In the genomic region with DNA sequence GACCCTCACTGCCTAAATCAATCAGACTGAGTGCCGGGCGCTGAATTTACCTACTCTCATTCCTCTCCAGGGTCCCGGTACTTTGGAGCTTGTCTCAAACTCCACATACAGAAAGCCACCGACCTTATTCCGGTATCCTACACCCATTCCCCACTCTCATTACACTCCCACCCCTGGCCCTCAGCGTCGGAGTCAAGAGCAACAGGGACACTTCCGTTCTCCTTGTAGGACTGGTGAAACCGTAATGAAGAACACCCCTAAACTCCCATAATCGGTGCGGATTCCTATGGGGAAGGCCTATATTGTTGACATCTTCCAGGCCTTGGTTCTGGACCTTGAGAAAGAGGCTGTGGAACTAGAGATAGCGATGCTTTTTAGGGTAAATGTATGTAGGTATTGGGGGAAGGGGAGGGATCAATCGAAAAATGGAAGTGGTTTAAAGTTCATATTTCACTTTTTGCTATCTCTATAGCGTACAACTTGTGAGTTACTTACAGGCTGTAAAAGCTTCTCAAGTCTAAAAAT, we compare ENCODE assay signal across 8 cellular contexts. TPM values are rescaled to one million over a fixed set of nuclear protein-coding genes. Genes with fewer than 3 reads are reported as not detected.
DNase-seq lines count a peak whose midpoint lies in the region; ATAC-seq and TF ChIP-seq lines count a peak whose summit lies in the region.

No MANE protein-coding gene starts in this region.

- peak overlapping the region; percentile 92 for H3K27ac ChIP-seq in foreskin keratinocyte
- peak overlapping the region; percentile 90 for H3K27ac ChIP-seq in parathyroid adenoma

- H3K4me1 ChIP-seq in foreskin keratinocyte (peaks cover 32% of the 10 kb centered on the region), parathyroid adenoma (peaks cover 13% of the 10 kb centered on the region)

- H2AFZ ChIP-seq in parathyroid adenoma = peak overlapping the region; percentile 46

- ATAC-seq in Right ventricle myocardium superior (ENCODE audit: poor library complexity) (peak; percentile 17), Right ventricle myocardium inferior (no peak), foreskin keratinocyte (no peak), GM18858 (IDR thresholded peaks at IDR 0.05; ENCODE audit: unreplicated experiment) (no peak)

- TF ChIP-seq CTCF in foreskin keratinocyte (conservative IDR thresholded peaks at IDR 0.05) (no peak), parathyroid adenoma (IDR thresholded peaks at IDR 0.05) (no peak)

- peak overlapping the region; percentile 93 for H3K4me2 ChIP-seq in parathyroid adenoma (ENCODE audit: low read length)

- peaks cover 31% of the 10 kb centered on the region for H3K79me2 ChIP-seq in parathyroid adenoma

- DNase-seq in Right ventricle myocardium superior (no peak), Right ventricle myocardium inferior (ENCODE audit: missing footprints) (no peak), MG63 (peak; percentile 46), foreskin keratinocyte (peak in 1 of 2 donors; percentile 43)
- peak; percentile 8 for DNase-seq in activated T-helper 1 cell treated with anti-CD3 and anti-CD28 coated beads, Interleukin-12 subunit alpha, Interleukin-12 subunit beta, Interleukin-2, Interleukin-4 antibody, amounts not matched to agents 30 ng/mL and 10 ng/mL and 1 ng/mL, durations not matched to agents 14 hours and 24 hours and 36 hours (ENCODE audit: low spot score)
- no peak for DNase-seq in effector CD8-positive, alpha-beta T cell (lab: John Stamatoyannopoulos, UW)

- peak overlapping the region; percentile 98 for H3K27ac Mint-ChIP-seq in activated T-helper 1 cell treated with anti-CD3 and anti-CD28 coated beads, Interleukin-12 subunit alpha, Interleukin-12 subunit beta, Interleukin-2, Interleukin-4 antibody, amounts not matched to agents 30 ng/mL and 10 ng/mL and 1 ng/mL, durations not matched to agents 14 hours and 24 hours and 36 hours

- intact Hi-C loops in Right ventricle myocardium superior (cut with DNase I) = no loop called here
- intact Hi-C loops in Right ventricle myocardium inferior (cut with DNase I) = loop anchor here (10.0 kb wide), 1 partner anchor 171 kb away; a partner anchor contains a TSS
- intact Hi-C loops in activated T-helper 1 cell treated with anti-CD3 and anti-CD28 coated beads, Interleukin-12 subunit alpha, Interleukin-12 subunit beta, Interleukin-2, Interleukin-4 antibody, amounts not matched to agents 30 ng/mL and 10 ng/mL and 1 ng/mL, durations not matched to agents 14 hours and 24 hours and 36 hours (cut with micrococcal nuclease) = loop anchor here (1.0 to 10.0 kb wide), 8 partner anchors 51 to 1451 kb away; a partner anchor contains a TSS

- H3K36me3 ChIP-seq in MG63 (peaks cover 54% of the 10 kb centered on the region), parathyroid adenoma (ENCODE audit: control insufficient read depth, insufficient read depth, low read length) (no peaks in the 10 kb centered on the region)

- H3K9ac ChIP-seq in parathyroid adenoma = no peak overlapping the region

- H3K9me3 Mint-ChIP-seq in activated T-helper 1 cell treated with anti-CD3 and anti-CD28 coated beads, Interleukin-12 subunit alpha, Interleukin-12 subunit beta, Interleukin-2, Interleukin-4 antibody, amounts not matched to agents 30 ng/mL and 10 ng/mL and 1 ng/mL, durations not matched to agents 14 hours and 24 hours and 36 hours = no peaks in the 10 kb centered on the region

- H3K4me1 Mint-ChIP-seq in activated T-helper 1 cell treated with anti-CD3 and anti-CD28 coated beads, Interleukin-12 subunit alpha, Interleukin-12 subunit beta, Interleukin-2, Interleukin-4 antibody, amounts not matched to agents 30 ng/mL and 10 ng/mL and 1 ng/mL, durations not matched to agents 14 hours and 24 hours and 36 hours (ENCODE audit: low read depth) = peaks cover 48% of the 10 kb centered on the region

- H3K4me3 ChIP-seq in MG63 (peak overlapping the region; percentile 93), parathyroid adenoma (ENCODE audit: low read depth, low read length) (peak overlapping the region; percentile 90)

- no peaks in the 10 kb centered on the region for H3K27me3 ChIP-seq in MG63
- H3K27me3 ChIP-seq in foreskin keratinocyte = no peaks in the 10 kb centered on the region
- no peaks in the 10 kb centered on the region for H3K27me3 ChIP-seq in parathyroid adenoma (ENCODE audit: control insufficient read depth, insufficient read depth, low read length)

- H3K9me3 ChIP-seq in MG63 (peaks cover 2% of the 10 kb centered on the region; the same call in 1 of the 2 replicates), parathyroid adenoma (ENCODE audit: control insufficient read depth, low read length) (no peaks in the 10 kb centered on the region)

- H3K4me3 Mint-ChIP-seq in activated T-helper 1 cell treated with anti-CD3 and anti-CD28 coated beads, Interleukin-12 subunit alpha, Interleukin-12 subunit beta, Interleukin-2, Interleukin-4 antibody, amounts not matched to agents 30 ng/mL and 10 ng/mL and 1 ng/mL, durations not matched to agents 14 hours and 24 hours and 36 hours = peak overlapping the region; percentile 96

- H3K27me3 Mint-ChIP-seq in activated T-helper 1 cell treated with anti-CD3 and anti-CD28 coated beads, Interleukin-12 subunit alpha, Interleukin-12 subunit beta, Interleukin-2, Interleukin-4 antibody, amounts not matched to agents 30 ng/mL and 10 ng/mL and 1 ng/mL, durations not matched to agents 14 hours and 24 hours and 36 hours (ENCODE audit: insufficient read depth) = no peaks in the 10 kb centered on the region

- H3K36me3 Mint-ChIP-seq in activated T-helper 1 cell treated with anti-CD3 and anti-CD28 coated beads, Interleukin-12 subunit alpha, Interleukin-12 subunit beta, Interleukin-2, Interleukin-4 antibody, amounts not matched to agents 30 ng/mL and 10 ng/mL and 1 ng/mL, durations not matched to agents 14 hours and 24 hours and 36 hours (ENCODE audit: low read depth) = peaks cover 34% of the 10 kb centered on the region

RNA-seq across cellular contexts. Expression of a gene that starts 0.9 kb away (rescaled TPM):
- total RNA-seq in Right ventricle myocardium superior (12.3 TPM), Right ventricle myocardium inferior (13.0 TPM), foreskin keratinocyte (18.8 and 20.1 TPM in 2 replicates)
- total RNA-seq in MG63 (2014; rRNA removed; shearing (Covaris generic); ENCODE audit: low replicate concordance) = 2.4 and 2.5 TPM in 2 replicates
- total RNA-seq in activated T-helper 1 cell treated with anti-CD3 and anti-CD28 coated beads, Interleukin-12 subunit alpha, Interleukin-12 subunit beta, Interleukin-2, Interleukin-4 antibody, amounts not matched to agents 30 ng/mL and 10 ng/mL and 1 ng/mL, durations not matched to agents 14 hours and 24 hours and 36 hours = 19.8 and 21.3 TPM in 2 replicates
- polyA plus RNA-seq in foreskin keratinocyte = 0.03 and 0.08 TPM in 2 replicates

RNA-seq across cellular contexts. Expression of a gene that starts 0.9 kb away (rescaled TPM):
- total RNA-seq in Right ventricle myocardium superior (49.2 TPM), Right ventricle myocardium inferior (54.4 TPM), foreskin keratinocyte (85.1 and 87.6 TPM in 2 replicates)
- total RNA-seq in MG63 (2014; rRNA removed; shearing (Covaris generic); ENCODE audit: low replicate concordance) = 50.6 and 64.0 TPM in 2 replicates
- 85.0 and 85.5 TPM in 2 replicates for total RNA-seq in activated T-helper 1 cell treated with anti-CD3 and anti-CD28 coated beads, Interleukin-12 subunit alpha, Interleukin-12 subunit beta, Interleukin-2, Interleukin-4 antibody, amounts not matched to agents 30 ng/mL and 10 ng/mL and 1 ng/mL, durations not matched to agents 14 hours and 24 hours and 36 hours
- polyA plus RNA-seq in foreskin keratinocyte = 27.1 and 32.6 TPM in 2 replicates

RNA-seq across cellular contexts. Expression of a gene that starts 31.3 kb away (rescaled TPM):
- total RNA-seq in Right ventricle myocardium superior (0.24 TPM), Right ventricle myocardium inferior (0.22 TPM), foreskin keratinocyte (0.07 TPM in 2 replicates)
- not detected in 2 replicates for total RNA-seq in MG63 (2014; rRNA removed; shearing (Covaris generic); ENCODE audit: low replicate concordance)
- 15.2 and 16.6 TPM in 2 replicates for total RNA-seq in activated T-helper 1 cell treated with anti-CD3 and anti-CD28 coated beads, Interleukin-12 subunit alpha, Interleukin-12 subunit beta, Interleukin-2, Interleukin-4 antibody, amounts not matched to agents 30 ng/mL and 10 ng/mL and 1 ng/mL, durations not matched to agents 14 hours and 24 hours and 36 hours
- 0.03 TPM in 2 replicates for polyA plus RNA-seq in foreskin keratinocyte

Comparison
In these comparisons a context has a peak if more than half of its experiments do, and no peak if none do; other contexts are left out.
1. DNase-seq: peak in MG63 (single experiment) and activated T-helper 1 cell treated with anti-CD3 and anti-CD28 coated beads, Interleukin-12 subunit alpha, Interleukin-12 subunit beta, Interleukin-2, Interleukin-4 antibody, amounts not matched to agents 30 ng/mL and 10 ng/mL and 1 ng/mL, durations not matched to agents 14 hours and 24 hours and 36 hours (single experiment); none in Right ventricle myocardium superior (single experiment), Right ventricle myocardium inferior (single experiment) and effector CD8-positive, alpha-beta T cell (single experiment).
2. RNA of a gene that starts 31.3 kb away (total RNA-seq): 15.2 to 16.6 TPM in activated T-helper 1 cell treated with anti-CD3 and anti-CD28 coated beads, Interleukin-12 subunit alpha, Interleukin-12 subunit beta, Interleukin-2, Interleukin-4 antibody, amounts not matched to agents 30 ng/mL and 10 ng/mL and 1 ng/mL, durations not matched to agents 14 hours and 24 hours and 36 hours; 0.24 TPM in Right ventricle myocardium superior (single experiment), 0.22 TPM in Right ventricle myocardium inferior (single experiment), 0.07 TPM in foreskin keratinocyte and not detected in MG63; every median in the first group is over 10 times any median in the second.